Comparison of ENCODE assay signal across 12 cellular contexts in genomic region chr2:128727914-128728313, GRCh38.
DNase-seq lines count a peak whose midpoint lies in the region; ATAC-seq and TF ChIP-seq lines count a peak whose summit lies in the region.
"Had no signal": no experiment of that assay in that cellular context is flagged by ENCODE, and none has a peak within 500 bp of the region (broad histone marks: within the 10 kb centered on the region; RNA-seq: fewer than 3 reads in every experiment).

No MANE protein-coding gene starts in this region.

- no peak for TF ChIP-seq POLR2A in erythroblast (IDR thresholded peaks at IDR 0.05; ENCODE audit: low read length)

- no peaks in the 10 kb centered on the region for H3K27me3 ChIP-seq in WERI-Rb-1 (ENCODE audit: insufficient read depth, low read depth, severe bottlenecking)

- peak; percentile 64 for ATAC-seq in HG03442 (IDR thresholded peaks at IDR 0.05; ENCODE audit: unreplicated experiment)
- ATAC-seq in stimulated activated naive CD8-positive, alpha-beta T cell treated with anti-CD3 and anti-CD28 coated beads, Interleukin-15, amount 100 ng/mL, for 72 hours = peak; percentile 80
- ATAC-seq in left ventricle myocardium superior = no peak
- ATAC-seq: A549, Panc1 had no signal

- peak; percentile 56 for DNase-seq in activated CD4-positive, alpha-beta T cell treated with anti-CD3 and anti-CD28 coated beads, Interleukin-2, amount 10 ng/mL, durations not matched to agents 24 days and 14 days
- no peak for DNase-seq in activated CD4-positive, alpha-beta T cell treated with anti-CD3 and anti-CD28 coated beads for 4 hours
- DNase-seq in astrocyte of the cerebellum (ENCODE audit: low read depth) = peak; percentile 85
- no peak for DNase-seq in stimulated activated naive CD8-positive, alpha-beta T cell treated with anti-CD3 and anti-CD28 coated beads, Interleukin-15, amount 100 ng/mL, for 72 hours
- no peak for DNase-seq in erythroblast (lab: John Stamatoyannopoulos, UW)
- DNase-seq in left ventricle myocardium superior = no peak
- no peak for DNase-seq in WERI-Rb-1
- DNase-seq: anterior cingulate cortex, midbrain had no signal

- no peak overlapping the region for H3K27ac Mint-ChIP-seq in activated CD4-positive, alpha-beta T cell treated with anti-CD3 and anti-CD28 coated beads, Interleukin-2, amount 10 ng/mL, durations not matched to agents 24 days and 14 days
- H3K27ac Mint-ChIP-seq in stimulated activated naive CD8-positive, alpha-beta T cell treated with anti-CD3 and anti-CD28 coated beads, Interleukin-15, amount 100 ng/mL, for 72 hours = no peak overlapping the region

- H3K27ac ChIP-seq in WERI-Rb-1 = no peak overlapping the region
- H3K27ac ChIP-seq: A549 had no signal

- H3K4me3 ChIP-seq in astrocyte of the cerebellum (ENCODE audit: low read depth, low read length) = no peak overlapping the region
- no peak overlapping the region for H3K4me3 ChIP-seq in WERI-Rb-1 (ENCODE audit: low read depth, low read length)
- H3K4me3 ChIP-seq: A549 had no signal

- peaks cover 13% of the 10 kb centered on the region for H3K27me3 Mint-ChIP-seq in activated CD4-positive, alpha-beta T cell treated with anti-CD3 and anti-CD28 coated beads, Interleukin-2, amount 10 ng/mL, durations not matched to agents 24 days and 14 days
- H3K27me3 Mint-ChIP-seq in stimulated activated naive CD8-positive, alpha-beta T cell treated with anti-CD3 and anti-CD28 coated beads, Interleukin-15, amount 100 ng/mL, for 72 hours = peaks cover 12% of the 10 kb centered on the region

- H3K4me1 Mint-ChIP-seq in activated CD4-positive, alpha-beta T cell treated with anti-CD3 and anti-CD28 coated beads, Interleukin-2, amount 10 ng/mL, durations not matched to agents 24 days and 14 days = peaks cover 17% of the 10 kb centered on the region
- peaks cover 26% of the 10 kb centered on the region for H3K4me1 Mint-ChIP-seq in stimulated activated naive CD8-positive, alpha-beta T cell treated with anti-CD3 and anti-CD28 coated beads, Interleukin-15, amount 100 ng/mL, for 72 hours

- no peaks in the 10 kb centered on the region for H3K9me3 ChIP-seq in WERI-Rb-1 (ENCODE audit: severe bottlenecking)
- H3K9me3 ChIP-seq: A549 had no signal

- H3K36me3 Mint-ChIP-seq in activated CD4-positive, alpha-beta T cell treated with anti-CD3 and anti-CD28 coated beads, Interleukin-2, amount 10 ng/mL, durations not matched to agents 24 days and 14 days (ENCODE audit: low read depth) = no peaks in the 10 kb centered on the region

- no peak overlapping the region for H3K4me3 Mint-ChIP-seq in activated CD4-positive, alpha-beta T cell treated with anti-CD3 and anti-CD28 coated beads, Interleukin-2, amount 10 ng/mL, durations not matched to agents 24 days and 14 days
- peak overlapping the region in 1 of 2 donors; percentile 25 for H3K4me3 Mint-ChIP-seq in stimulated activated naive CD8-positive, alpha-beta T cell treated with anti-CD3 and anti-CD28 coated beads, Interleukin-15, amount 100 ng/mL, for 72 hours

- no peaks in the 10 kb centered on the region for H3K36me3 ChIP-seq in WERI-Rb-1

- intact Hi-C loops in activated CD4-positive, alpha-beta T cell treated with anti-CD3 and anti-CD28 coated beads, Interleukin-2, amount 10 ng/mL, durations not matched to agents 24 days and 14 days (cut with micrococcal nuclease) = loop anchor here (5.0 kb wide), 1 partner anchor 106 kb away; no protein-coding TSS in a partner anchor
- intact Hi-C loops in left ventricle myocardium superior (cut with micrococcal nuclease) = no loop called here

- TF ChIP-seq CTCF in astrocyte of the cerebellum (IDR thresholded peaks at IDR 0.05; ENCODE audit: low read depth, low read length, missing control alignments) = no peak
- no peak for TF ChIP-seq CTCF in WERI-Rb-1 (IDR thresholded peaks at IDR 0.05; ENCODE audit: low read depth, low read length)

- H3K9me3 Mint-ChIP-seq in activated CD4-positive, alpha-beta T cell treated with anti-CD3 and anti-CD28 coated beads, Interleukin-2, amount 10 ng/mL, durations not matched to agents 24 days and 14 days = no peaks in the 10 kb centered on the region
- peaks cover 7 to 13% of the 10 kb centered on the region in 2 donors for H3K9me3 Mint-ChIP-seq in stimulated activated naive CD8-positive, alpha-beta T cell treated with anti-CD3 and anti-CD28 coated beads, Interleukin-15, amount 100 ng/mL, for 72 hours

- in situ Hi-C loops in astrocyte of the cerebellum (cut with HindIII; ENCODE audit: low sequenced_read_pairs) = no loop called here

Comparison
In these comparisons a context has a peak if more than half of its experiments do, and no peak if none do; other contexts are left out.
1. DNase-seq: peak in activated CD4-positive, alpha-beta T cell treated with anti-CD3 and anti-CD28 coated beads, Interleukin-2, amount 10 ng/mL, durations not matched to agents 24 days and 14 days (single experiment) and astrocyte of the cerebellum (single experiment); none in activated CD4-positive, alpha-beta T cell treated with anti-CD3 and anti-CD28 coated beads for 4 hours (0 of 2), stimulated activated naive CD8-positive, alpha-beta T cell treated with anti-CD3 and anti-CD28 coated beads, Interleukin-15, amount 100 ng/mL, for 72 hours (0 of 2), erythroblast (0 of 2), left ventricle myocardium superior (single experiment) and WERI-Rb-1 (single experiment).